25 cellular contexts compared by ENCODE assay signal in the genomic region with DNA sequence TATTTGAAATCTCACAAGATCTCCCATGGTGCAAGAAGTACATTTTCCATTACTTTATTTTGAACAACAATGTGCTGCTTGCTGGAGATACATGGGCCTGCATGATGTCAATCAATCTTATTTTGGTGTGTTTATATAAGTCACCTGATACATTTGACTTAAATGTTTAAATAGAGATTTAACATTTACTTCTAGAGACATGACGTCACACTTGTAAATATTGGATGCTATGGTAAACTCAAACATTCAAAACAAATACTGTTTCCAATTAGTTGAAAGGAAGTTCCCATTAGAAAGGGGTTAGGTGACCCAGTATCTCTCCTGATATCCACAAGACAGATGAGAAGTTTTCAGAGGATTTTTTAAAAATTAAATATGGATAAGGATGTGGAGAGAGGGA.
"Had no signal": no experiment of that assay in that cellular context is flagged by ENCODE, and none has a peak within 500 bp of the region (broad histone marks: within the 10 kb centered on the region; RNA-seq: fewer than 3 reads in every experiment).

No MANE protein-coding gene starts in this region.

- ATAC-seq: activated T-helper 17 cell treated with anti-CD3 and anti-CD28 coated beads, Interleukin-2, amount 50 U/mL, for 72 hours; left lung; naive thymus-derived CD8-positive, alpha-beta T cell; stimulated activated naive B cell treated with anti-CD40 and anti-IgM and Interleukin-4, amounts not matched to agents 10 μg/mL and 1 μg/mL and 100 μg/mL, for 72 hours; WTC11 had no signal

- H3K27me3 ChIP-seq: adrenal gland, left lung, neural progenitor cell, testis had no signal

- H3K27ac Mint-ChIP-seq: activated naive CD8-positive, alpha-beta T cell; activated T-cell treated with anti-CD3 and anti-CD28 coated beads, Interleukin-2, amount 50 U/mL, for 24 hours; activated T-helper 17 cell treated with anti-CD3 and anti-CD28 coated beads, Interleukin-2, amount 50 U/mL, for 72 hours; mesothelial cell of epicardium; naive thymus-derived CD8-positive, alpha-beta T cell; neural progenitor cell; stimulated activated naive B cell treated with anti-CD40 and anti-IgM and Interleukin-4, amounts not matched to agents 10 μg/mL and 1 μg/mL and 100 μg/mL, for 72 hours; type B pancreatic cell; WTC11 had no signal

- H3K4me1 ChIP-seq: adrenal gland, left lung, neural progenitor cell, testis had no signal

- H3K36me3 ChIP-seq: adrenal gland, left lung, neural progenitor cell had no signal

- H3K4me3 Mint-ChIP-seq: activated naive CD8-positive, alpha-beta T cell; activated T-cell treated with anti-CD3 and anti-CD28 coated beads, Interleukin-2, amount 50 U/mL, for 24 hours; activated T-helper 17 cell treated with anti-CD3 and anti-CD28 coated beads, Interleukin-2, amount 50 U/mL, for 72 hours; mesothelial cell of epicardium; naive thymus-derived CD8-positive, alpha-beta T cell; neural progenitor cell; stimulated activated naive B cell treated with anti-CD40 and anti-IgM and Interleukin-4, amounts not matched to agents 10 μg/mL and 1 μg/mL and 100 μg/mL, for 72 hours; type B pancreatic cell; WTC11 had no signal

- H3K9me3 Mint-ChIP-seq: activated T-cell treated with anti-CD3 and anti-CD28 coated beads, Interleukin-2, amount 50 U/mL, for 24 hours; mesothelial cell of epicardium; neural progenitor cell; type B pancreatic cell; WTC11 had no signal

- DNase-seq: activated CD8-positive, alpha-beta memory T cell treated with anti-CD3 and anti-CD28 coated beads for 24 hours; activated CD8-positive, alpha-beta memory T cell treated with anti-CD3 and anti-CD28 coated beads, Interleukin-2, amount 50 U/mL, for 4 hours; activated T-cell treated with anti-CD3 and anti-CD28 coated beads, Interleukin-2, amount 50 U/mL, for 24 hours; adrenal gland; central memory CD4-positive, alpha-beta T cell; dermis blood vessel endothelial cell; effector CD8-positive, alpha-beta T cell; erythroblast; foreskin fibroblast; kidney glomerular epithelial cell; left lung; mammary epithelial cell; naive thymus-derived CD8-positive, alpha-beta T cell; posterior cingulate gyrus; stimulated activated CD4-positive, alpha-beta T cell treated with anti-CD3 and anti-CD28 coated beads, Interleukin-2, amount 100 ng/mL, for 48 hours; stimulated activated CD8-positive, alpha-beta memory T cell treated with anti-CD3 and anti-CD28 coated beads, Interleukin-4, amount 100 ng/mL, for 48 hours; stimulated activated naive B cell treated with anti-CD40 and anti-IgM and Interleukin-4, amounts not matched to agents 10 μg/mL and 1 μg/mL and 100 μg/mL, for 72 hours; T-helper 9 cell; testis had no signal

- H3K27ac ChIP-seq: adrenal gland, left lung, neural progenitor cell, testis had no signal

- H3K4me1 Mint-ChIP-seq: activated T-helper 17 cell treated with anti-CD3 and anti-CD28 coated beads, Interleukin-2, amount 50 U/mL, for 72 hours; mesothelial cell of epicardium; naive thymus-derived CD8-positive, alpha-beta T cell; neural progenitor cell; stimulated activated naive B cell treated with anti-CD40 and anti-IgM and Interleukin-4, amounts not matched to agents 10 μg/mL and 1 μg/mL and 100 μg/mL, for 72 hours; WTC11 had no signal

- H3K27me3 Mint-ChIP-seq: activated T-cell treated with anti-CD3 and anti-CD28 coated beads, Interleukin-2, amount 50 U/mL, for 24 hours; activated T-helper 17 cell treated with anti-CD3 and anti-CD28 coated beads, Interleukin-2, amount 50 U/mL, for 72 hours; stimulated activated naive B cell treated with anti-CD40 and anti-IgM and Interleukin-4, amounts not matched to agents 10 μg/mL and 1 μg/mL and 100 μg/mL, for 72 hours; type B pancreatic cell had no signal

- H3K4me3 ChIP-seq: adrenal gland, left lung, neural progenitor cell, testis had no signal

- H3K36me3 Mint-ChIP-seq: activated naive CD8-positive, alpha-beta T cell; mesothelial cell of epicardium; naive thymus-derived CD8-positive, alpha-beta T cell; neural progenitor cell; stimulated activated naive B cell treated with anti-CD40 and anti-IgM and Interleukin-4, amounts not matched to agents 10 μg/mL and 1 μg/mL and 100 μg/mL, for 72 hours; type B pancreatic cell; WTC11 had no signal

- H3K9me3 ChIP-seq: adrenal gland, left lung, testis had no signal
